In the genomic region with DNA sequence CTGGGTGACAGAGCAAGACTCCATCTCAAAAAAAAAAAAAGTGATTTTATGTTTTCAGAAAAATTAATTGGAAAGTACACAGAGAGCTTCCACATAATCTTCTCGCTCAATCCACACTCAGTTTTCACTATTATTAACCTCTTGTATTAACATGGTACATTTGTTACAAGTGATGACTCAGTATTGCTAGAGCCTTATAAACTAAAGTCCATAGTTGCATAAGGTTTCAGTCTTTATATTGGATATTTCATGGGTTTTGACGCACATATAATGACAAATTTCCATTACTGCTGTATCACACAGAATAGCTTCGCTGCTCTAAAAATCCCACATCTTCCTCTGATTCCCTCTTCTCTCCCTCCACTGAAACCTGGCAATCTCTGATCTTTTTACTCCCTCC, we compare ENCODE assay signal across 20 cellular contexts.
DNase-seq lines count a peak whose midpoint lies in the region; ATAC-seq and TF ChIP-seq lines count a peak whose summit lies in the region.
"Had no signal": no experiment of that assay in that cellular context is flagged by ENCODE, and none has a peak within 500 bp of the region (broad histone marks: within the 10 kb centered on the region; RNA-seq: fewer than 3 reads in every experiment).

No MANE protein-coding gene starts in this region.

- no peak overlapping the region for H3K14ac ChIP-seq in mesenchymal stem cell (ENCODE audit: low read length in 2 of 2)

- CTCF ChIA-PET in WTC11 (lab: Charles Lee): no interaction called here

- no peaks in the 10 kb centered on the region for H3K9me3 ChIP-seq in mesenchymal stem cell (ENCODE audit: control insufficient read depth, low read length)
- H3K9me3 ChIP-seq: A549; BE2C; BLaER1 treated with 17β-estradiol and CSF1 and Interleukin-3, amounts not matched to agents 10 nM and 100 nM had no signal

- H3K36me3 ChIP-seq in GM23338 (ENCODE audit: insufficient read depth) (no peaks in the 10 kb centered on the region), mesenchymal stem cell (ENCODE audit: control insufficient read depth in 1 of 2, insufficient read depth in 2 of 2, low read depth in 1 of 2, low read length in 2 of 2) (no peaks in the 10 kb centered on the region)
- H3K36me3 ChIP-seq: BE2C; BLaER1 treated with 17β-estradiol and CSF1 and Interleukin-3, amounts not matched to agents 10 nM and 100 nM had no signal

- TF ChIP-seq POLR2A in lower leg skin (IDR thresholded peaks at IDR 0.05): no peak

- H3K9ac ChIP-seq in mesenchymal stem cell (ENCODE audit: low read length): no peak overlapping the region
- H3K9ac ChIP-seq: BLaER1 treated with 17β-estradiol and CSF1 and Interleukin-3, amounts not matched to agents 10 nM and 100 nM; GM23248 had no signal

- TF ChIP-seq CTCF in GM23338 (conservative IDR thresholded peaks at IDR 0.05; ENCODE audit: low read depth in 2 of 2) (no peak), WTC11 (IDR thresholded peaks at IDR 0.05) (no peak), lower leg skin (IDR thresholded peaks at IDR 0.05) (no peak)

- DNase-seq in GM23338 (ENCODE audit: low spot score) (no peak), WTC11 (ENCODE audit: low spot score) (no peak), mesenchymal stem cell (no peak), lower leg skin (ENCODE audit: low spot score in 2 of 2) (no peak), NCI-H2029 (lab: John Stamatoyannopoulos, UW) (no peak)
- DNase-seq: 8988T; ACHN; AML-193; BE2C; CD4-positive, alpha-beta T cell; CD8-positive, alpha-beta memory T cell; DMS 273 treated with DMSO at 0.1 percent for 48 hours; DND-41; GM23248; H9 had no signal

- intact Hi-C loops in lower leg skin (cut with DNase I; ENCODE audit: low total_unique reads): no loop called here

- H2BK120ac ChIP-seq in mesenchymal stem cell (ENCODE audit: low read depth, low read length): no peak overlapping the region

- H3K4me2 ChIP-seq in GM23338 (no peak overlapping the region), mesenchymal stem cell (ENCODE audit: low read length, poor library complexity, severe bottlenecking) (no peak overlapping the region)
- H3K4me2 ChIP-seq: A549; BLaER1 treated with 17β-estradiol and CSF1 and Interleukin-3, amounts not matched to agents 10 nM and 100 nM had no signal

- H3K27me3 ChIP-seq in GM23338 (ENCODE audit: insufficient read depth) (no peaks in the 10 kb centered on the region), mesenchymal stem cell (ENCODE audit: control insufficient read depth in 1 of 2, insufficient read depth in 1 of 2, low read length in 2 of 2) (no peaks in the 10 kb centered on the region)
- H3K27me3 ChIP-seq: BE2C; BLaER1 treated with 17β-estradiol and CSF1 and Interleukin-3, amounts not matched to agents 10 nM and 100 nM had no signal

- H2AK5ac ChIP-seq in mesenchymal stem cell (ENCODE audit: low read length, severe bottlenecking): no peak overlapping the region

- H3K27ac Mint-ChIP-seq in GM23338: peak overlapping the region; percentile 19; the same call in 1 of the 2 replicates
- H3K27ac Mint-ChIP-seq in WTC11: peak overlapping the region; percentile 0; the same call in 1 of the 2 replicates
- H3K27ac Mint-ChIP-seq: CD14-positive monocyte; CD4-positive, alpha-beta T cell; CD8-positive, alpha-beta memory T cell; H9 had no signal

- no peaks in the 10 kb centered on the region for H3K79me1 ChIP-seq in mesenchymal stem cell (replicated peaks; ENCODE audit: low read length, poor library complexity, severe bottlenecking)

- H3K9me2 ChIP-seq in GM23338 (ENCODE audit: insufficient read depth): no peaks in the 10 kb centered on the region

- no peak overlapping the region for H2BK12ac ChIP-seq in mesenchymal stem cell (ENCODE audit: low read length in 2 of 2)

- H3K4ac ChIP-seq in mesenchymal stem cell (ENCODE audit: low read depth in 1 of 2, low read length in 2 of 2): no peak overlapping the region

- ATAC-seq in GM23338: no peak
- no peak for ATAC-seq in WTC11
- ATAC-seq in GM21786 (IDR thresholded peaks at IDR 0.05; ENCODE audit: unreplicated experiment): no peak
- ATAC-seq: A549, HCT116 had no signal

- POLR2A ChIA-PET in WTC11 (lab: Charles Lee): no interaction called here

- H3K4me3 ChIP-seq in GM23338 (no peak overlapping the region), mesenchymal stem cell (ENCODE audit: insufficient read depth in 1 of 2, low read depth in 1 of 2, low read length in 2 of 2) (no peak overlapping the region), lower leg skin (ENCODE audit: low read depth, poor library complexity, severe bottlenecking) (no peak overlapping the region)
- H3K4me3 ChIP-seq: A549; BLaER1 treated with 17β-estradiol and CSF1 and Interleukin-3, amounts not matched to agents 10 nM and 100 nM; GM23248 had no signal

- H4K20me1 ChIP-seq in GM23338 (replicated peaks; ENCODE audit: insufficient read depth): peaks cover under 1% of the 10 kb centered on the region
- H4K20me1 ChIP-seq: BLaER1 treated with 17β-estradiol and CSF1 and Interleukin-3, amounts not matched to agents 10 nM and 100 nM had no signal

- no peak overlapping the region for H3K27ac ChIP-seq in GM23338 (ENCODE audit: low read depth)
- peak overlapping the region; percentile 49 for H3K27ac ChIP-seq in mesenchymal stem cell (ENCODE audit: low read length, poor library complexity, severe bottlenecking)
- H3K27ac ChIP-seq: A549; BLaER1 treated with 17β-estradiol and CSF1 and Interleukin-3, amounts not matched to agents 10 nM and 100 nM; GM23248 had no signal

- H3K4me1 Mint-ChIP-seq in GM23338: peaks cover 17% of the 10 kb centered on the region
- H3K4me1 Mint-ChIP-seq in WTC11: peaks cover 34% of the 10 kb centered on the region
- H3K4me1 Mint-ChIP-seq: CD14-positive monocyte; CD8-positive, alpha-beta memory T cell had no signal

- WGBS in mesenchymal stem cell: 100% methylated on average over 2 of the region's 3 CpGs
- 94 to 97% methylated on average over 3 of the region's 3 CpGs for WGBS in lower leg skin, 2 donors

- H3F3A ChIP-seq in GM23338 (replicated peaks; ENCODE audit: low read depth): no peaks in the 10 kb centered on the region

- no peak overlapping the region for H3K23ac ChIP-seq in mesenchymal stem cell (ENCODE audit: low read length in 2 of 2)

- H3K4me3 Mint-ChIP-seq in GM23338: no peak overlapping the region
- H3K4me3 Mint-ChIP-seq in WTC11: no peak overlapping the region
- H3K4me3 Mint-ChIP-seq: CD14-positive monocyte; CD4-positive, alpha-beta T cell; CD8-positive, alpha-beta memory T cell; H9 had no signal

- H2AFZ ChIP-seq in GM23338 (no peak overlapping the region), mesenchymal stem cell (ENCODE audit: low read depth, low read length) (no peak overlapping the region)
- H2AFZ ChIP-seq: GM23248 had no signal

- no peak overlapping the region for H2BK5ac ChIP-seq in mesenchymal stem cell (ENCODE audit: low read depth, low read length, poor library complexity, severe bottlenecking)

- H4K91ac ChIP-seq in mesenchymal stem cell (ENCODE audit: low read length): no peak overlapping the region

- H3K9me3 Mint-ChIP-seq in GM23338 (no peaks in the 10 kb centered on the region), WTC11 (no peaks in the 10 kb centered on the region)
- H3K9me3 Mint-ChIP-seq: CD4-positive, alpha-beta T cell; H9 had no signal

- no peak overlapping the region for H2BK15ac ChIP-seq in mesenchymal stem cell (ENCODE audit: low read depth, poor library complexity, severe bottlenecking)

- H3K18ac ChIP-seq in mesenchymal stem cell (ENCODE audit: low read depth in 1 of 2, low read length in 2 of 2): peak overlapping the region in 1 of 2 experiments; percentile 33

- no peak overlapping the region for H4K8ac ChIP-seq in mesenchymal stem cell (ENCODE audit: low read length)

- H3K27me3 Mint-ChIP-seq in GM23338 (ENCODE audit: insufficient read depth, low read depth, poor library complexity) (no peaks in the 10 kb centered on the region), WTC11 (ENCODE audit: low read depth) (no peaks in the 10 kb centered on the region)
- H3K27me3 Mint-ChIP-seq: CD4-positive, alpha-beta T cell; CD8-positive, alpha-beta memory T cell had no signal

- peaks cover 12% of the 10 kb centered on the region; the same call in 1 of the 3 replicates for H3K36me3 Mint-ChIP-seq in GM23338 (ENCODE audit: low read depth)
- peaks cover 5% of the 10 kb centered on the region for H3K36me3 Mint-ChIP-seq in WTC11
- H3K36me3 Mint-ChIP-seq: CD14-positive monocyte; CD8-positive, alpha-beta memory T cell had no signal

- peaks cover 18% of the 10 kb centered on the region; the same call in 1 of the 2 replicates for H3K4me1 ChIP-seq in GM23338 (ENCODE audit: insufficient read depth)
- H3K4me1 ChIP-seq in mesenchymal stem cell (ENCODE audit: control insufficient read depth, insufficient read depth, low read depth, low read length): no peaks in the 10 kb centered on the region
- H3K4me1 ChIP-seq: A549; BE2C; BLaER1 treated with 17β-estradiol and CSF1 and Interleukin-3, amounts not matched to agents 10 nM and 100 nM had no signal

- peaks cover 26% of the 10 kb centered on the region for H3K79me2 ChIP-seq in GM23338 (replicated peaks; ENCODE audit: insufficient read depth)

TF ChIP-seq in WTC11, 78 proteins besides CTCF, POLR2A, EP300 and RAD21:
- no peak for TF ChIP-seq RORB (CRISPR knock-in tag; IDR thresholded peaks at IDR 0.05)
- TF ChIP-seq SMAD3 (CRISPR knock-in tag; IDR thresholded peaks at IDR 0.05; ENCODE audit: borderline replicate concordance): no peak
- no peak for TF ChIP-seq GRHL2 (CRISPR knock-in tag; IDR thresholded peaks at IDR 0.05; ENCODE audit: insufficient replicate concordance, severe bottlenecking)
- TF ChIP-seq ATF1 (CRISPR knock-in tag; IDR thresholded peaks at IDR 0.05): no peak
- no peak for TF ChIP-seq CREM (CRISPR knock-in tag; IDR thresholded peaks at IDR 0.05)
- no peak for TF ChIP-seq FOXP1 (CRISPR knock-in tag; IDR thresholded peaks at IDR 0.05; ENCODE audit: borderline replicate concordance)
- no peak for TF ChIP-seq MXD4 (CRISPR knock-in tag; IDR thresholded peaks at IDR 0.05; ENCODE audit: borderline replicate concordance)
